Comparison of ENCODE assay signal across 1 cellular context in genomic region chr19:5050016-5050656, GRCh38.
TF ChIP-seq lines count a peak whose summit lies in the region.

No MANE protein-coding gene starts in this region.

TF ChIP-seq in IMR-90, 13 proteins besides CTCF, POLR2A, EP300 and RAD21 (continued from another document):
- TF ChIP-seq USF2 (IDR thresholded peaks at IDR 0.05; ENCODE audit: low read depth, low read length): no peak
- TF ChIP-seq CEBPB (IDR thresholded peaks at IDR 0.05; ENCODE audit: low read depth, low read length): no peak
- no peak for TF ChIP-seq ELK1 (IDR thresholded peaks at IDR 0.05; ENCODE audit: borderline replicate concordance, low read depth, low read length)
- no peak for TF ChIP-seq FOS (IDR thresholded peaks at IDR 0.05; ENCODE audit: low read depth, low read length)
- no peak for TF ChIP-seq MXI1 (IDR thresholded peaks at IDR 0.05; ENCODE audit: borderline replicate concordance, low read depth, low read length)
- no peak for TF ChIP-seq MAFK (IDR thresholded peaks at IDR 0.05; ENCODE audit: low read depth, low read length)
- no peak for TF ChIP-seq SMC3 (IDR thresholded peaks at IDR 0.05; ENCODE audit: low read depth, low read length)
- TF ChIP-seq RFX5 (IDR thresholded peaks at IDR 0.05; ENCODE audit: low read depth, low read length): no peak
- no peak for TF ChIP-seq NFE2L2 (IDR thresholded peaks at IDR 0.05; ENCODE audit: low read depth, low read length)
- TF ChIP-seq CHD1 (IDR thresholded peaks at IDR 0.05; ENCODE audit: low read depth, low read length): no peak
- no peak for TF ChIP-seq MAZ (IDR thresholded peaks at IDR 0.05; ENCODE audit: borderline replicate concordance, low read depth, low read length)
